9 cellular contexts compared by ENCODE assay signal in the genomic region with DNA sequence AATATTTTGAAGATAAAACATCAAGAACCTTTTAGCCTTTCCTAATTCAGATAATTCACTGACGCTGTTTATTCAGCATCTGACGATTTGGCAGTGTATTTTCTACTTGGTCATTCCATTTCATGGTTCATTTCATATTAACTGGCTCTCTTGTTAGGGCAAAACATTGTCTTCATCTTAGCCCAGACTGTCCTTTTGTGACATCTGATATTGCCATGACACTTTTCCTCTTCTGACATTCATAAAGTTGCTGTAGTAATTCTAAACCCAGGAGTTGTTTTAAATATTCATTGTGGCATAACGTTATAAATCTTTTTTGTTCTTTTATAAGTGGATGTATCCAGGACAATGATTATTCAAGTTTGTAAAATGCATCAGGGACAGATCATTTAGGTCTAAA. TPM values are rescaled to one million over a fixed set of nuclear protein-coding genes. Genes with fewer than 3 reads are reported as not detected.
A peak's percentile ranks its signal among the peaks of the same experiment; 100 is the strongest.
DNase-seq lines count a peak whose midpoint lies in the region; ATAC-seq, FAIRE-seq and TF ChIP-seq lines count a peak whose summit lies in the region.
"Had no signal": no experiment of that assay in that cellular context is flagged by ENCODE, and none has a peak within 500 bp of the region (broad histone marks: within the 10 kb centered on the region; RNA-seq: fewer than 3 reads in every experiment).

No MANE protein-coding gene starts in this region.

- no peaks in the 10 kb centered on the region for H3K27me3 ChIP-seq in pancreas
- H3K27me3 ChIP-seq: SJSA1 had no signal

- H3K27me3 Mint-ChIP-seq in Calu3 (ENCODE audit: unreplicated experiment) (no peaks in the 10 kb centered on the region), IgD-negative memory B cell (no peaks in the 10 kb centered on the region), nephron progenitor cell (ENCODE audit: low read depth, poor library complexity) (no peaks in the 10 kb centered on the region)
- H3K27me3 Mint-ChIP-seq in activated naive CD8-positive, alpha-beta T cell treated with anti-CD3 and anti-CD28 coated beads, Interleukin-2, amount 50 U/mL, for 24 hours, result no peaks in the 10 kb centered on the region

- no peak for FAIRE-seq in pancreas (lab: Jason Lieb, UNC)
- FAIRE-seq: H1 had no signal

- BruUV-seq in Calu3 (replicated peaks; lab: Mats Ljungman, UMichigan), result no TSS peak

- CTCF ChIA-PET in Calu3 (lab: Charles Lee), result no interaction called here

- H3K9me3 ChIP-seq in pancreas, result no peaks in the 10 kb centered on the region
- H3K9me3 ChIP-seq: SJSA1 had no signal

- TF ChIP-seq CTCF in Calu3 (IDR thresholded peaks at IDR 0.05; ENCODE audit: unreplicated experiment) (no peak), nephron progenitor cell (IDR thresholded peaks at IDR 0.05) (no peak), pancreas (IDR thresholded peaks at IDR 0.05) (no peak)

- H3K4me1 Mint-ChIP-seq in Calu3 (ENCODE audit: low read depth, unreplicated experiment) (peaks cover 48% of the 10 kb centered on the region), IgD-negative memory B cell (peaks cover 24 to 29% (median 29%) of the 10 kb centered on the region in 3 donors), nephron progenitor cell (peaks cover 42% of the 10 kb centered on the region)
- H3K4me1 Mint-ChIP-seq in activated naive CD8-positive, alpha-beta T cell treated with anti-CD3 and anti-CD28 coated beads, Interleukin-2, amount 50 U/mL, for 24 hours, result peaks cover 43% of the 10 kb centered on the region

- H3K36me3 Mint-ChIP-seq in Calu3 (ENCODE audit: insufficient read depth, unreplicated experiment), result peaks cover 38% of the 10 kb centered on the region
- H3K36me3 Mint-ChIP-seq in IgD-negative memory B cell, result no peaks in the 10 kb centered on the region
- H3K36me3 Mint-ChIP-seq in activated naive CD8-positive, alpha-beta T cell treated with anti-CD3 and anti-CD28 coated beads, Interleukin-2, amount 50 U/mL, for 24 hours (ENCODE audit: low read depth), result peaks cover 5% of the 10 kb centered on the region
- H3K36me3 Mint-ChIP-seq in nephron progenitor cell (ENCODE audit: low read depth), result peaks cover 48% of the 10 kb centered on the region

- no peak overlapping the region for H3K27ac ChIP-seq in pancreas
- H3K27ac ChIP-seq: SJSA1 had no signal

- peaks cover 0 to 15% (median 15%) of the 10 kb centered on the region in 3 donors for H3K4me1 ChIP-seq in pancreas

- no peaks in the 10 kb centered on the region for H3K9me3 Mint-ChIP-seq in Calu3 (ENCODE audit: low read depth, unreplicated experiment)
- H3K9me3 Mint-ChIP-seq in IgD-negative memory B cell, result no peaks in the 10 kb centered on the region
- no peaks in the 10 kb centered on the region for H3K9me3 Mint-ChIP-seq in activated naive CD8-positive, alpha-beta T cell treated with anti-CD3 and anti-CD28 coated beads, Interleukin-2, amount 50 U/mL, for 24 hours
- H3K9me3 Mint-ChIP-seq in nephron progenitor cell, result peaks cover 5% of the 10 kb centered on the region

- H3K4me3 Mint-ChIP-seq in Calu3 (ENCODE audit: low read depth, unreplicated experiment) (peak overlapping the region; percentile 92), IgD-negative memory B cell (peak overlapping the region in 3 of 4 donors; percentile 34 to 99 (median 92)), nephron progenitor cell (peak overlapping the region; percentile 97)
- peak overlapping the region; percentile 93 for H3K4me3 Mint-ChIP-seq in activated naive CD8-positive, alpha-beta T cell treated with anti-CD3 and anti-CD28 coated beads, Interleukin-2, amount 50 U/mL, for 24 hours

- no peak for ATAC-seq in activated naive CD8-positive, alpha-beta T cell treated with anti-CD3 and anti-CD28 coated beads, Interleukin-2, amount 50 U/mL, for 24 hours
- no peak for ATAC-seq in pancreas

- peak overlapping the region; percentile 4 for H3K27ac Mint-ChIP-seq in Calu3 (ENCODE audit: unreplicated experiment)
- no peak overlapping the region for H3K27ac Mint-ChIP-seq in IgD-negative memory B cell
- H3K27ac Mint-ChIP-seq in activated naive CD8-positive, alpha-beta T cell treated with anti-CD3 and anti-CD28 coated beads, Interleukin-2, amount 50 U/mL, for 24 hours, result no peak overlapping the region
- no peak overlapping the region for H3K27ac Mint-ChIP-seq in nephron progenitor cell

- H3K36me3 ChIP-seq in pancreas, result no peaks in the 10 kb centered on the region

- intact Hi-C loops in Calu3 (cut with micrococcal nuclease; ENCODE audit: unreplicated experiment), result loop anchor here (5.0 kb wide), 1 partner anchor 105 kb away; no protein-coding TSS in a partner anchor
- intact Hi-C loops in pancreas (cut with DNase I), result no loop called here

- 16 to 19% methylated on average over 3 of the region's 3 CpGs for WGBS in pancreas, 2 donors

- H3K4me3 ChIP-seq in pancreas, result peak overlapping the region in 1 of 4 donors; percentile 98

- DNase-seq in Calu3 (no peak), nephron progenitor cell (no peak), NCI-H2196 treated with DMSO at 0.1 percent for 48 hours (lab: John Stamatoyannopoulos, UW; ENCODE audit: unreplicated experiment) (no peak), pancreas (no peak), COLO668 (lab: John Stamatoyannopoulos, UW; ENCODE audit: unreplicated experiment) (no peak)
- no peak for DNase-seq in activated naive CD8-positive, alpha-beta T cell treated with anti-CD3 and anti-CD28 coated beads, Interleukin-2, amount 50 U/mL, for 24 hours

RNA-seq across cellular contexts. Expression of a gene that starts 1.8 kb away (rescaled TPM):
- 59.5 and 62.2 TPM in 2 replicates for total RNA-seq in Calu3 (2022)
- polyA plus RNA-seq in IgD-negative memory B cell, result 29.2 TPM
- 10 to 100 TPM; 16.0 to 29.9 (median 24.3) TPM for total RNA-seq in pancreas
- 10 to 100 TPM in 1 of 2 donors, 1 to 10 TPM in 1; 4.4 to 18.6 TPM for polyA plus RNA-seq in pancreas
